ENCODE assay signal across 23 cellular contexts in genomic region chr14:25843761-25844470, GRCh38.
"Had no signal": no experiment of that assay in that cellular context is flagged by ENCODE, and none has a peak within 500 bp of the region (broad histone marks: within the 10 kb centered on the region; RNA-seq: fewer than 3 reads in every experiment).

No MANE protein-coding gene starts in this region.

- H3K36me3 ChIP-seq: right lobe of liver, uterus had no signal

- H3K27ac ChIP-seq: epithelial cell of prostate, right lobe of liver, uterus had no signal

- ATAC-seq: naive thymus-derived CD4-positive, alpha-beta T cell; right lobe of liver had no signal

- H3K27me3 ChIP-seq: right lobe of liver, uterus had no signal

- DNase-seq: activated CD4-positive, alpha-beta memory T cell treated with anti-CD3 and anti-CD28 coated beads, Interleukin-2, amount 10 ng/mL, durations not matched to agents 7 days and 5 days; activated CD4-positive, alpha-beta T cell treated with anti-CD3 and anti-CD28 coated beads, Interleukin-2, amount 10 ng/mL, durations not matched to agents 7 days and 5 days; activated CD4-positive, CD25-positive, alpha-beta regulatory T cell treated with anti-CD3 and anti-CD28 coated beads, Interleukin-2, amount 50 U/mL, for 72 hours; activated CD8-positive, alpha-beta memory T cell treated with anti-CD3 and anti-CD28 coated beads, Interleukin-2, amount 50 U/mL, for 48 hours; activated gamma-delta T cell; activated naive CD4-positive, alpha-beta T cell treated with anti-CD3 and anti-CD28 coated beads, Interleukin-2, amount 10 ng/mL, durations not matched to agents 7 days and 5 days; activated T-cell treated with anti-CD3 and anti-CD28 coated beads, Interleukin-2, amount 50 U/mL, for 24 hours; amniotic stem cell; central memory CD4-positive, alpha-beta T cell; endodermal cell; kidney; midbrain; naive thymus-derived CD4-positive, alpha-beta T cell; posterior cingulate gyrus; right lobe of liver; stimulated activated CD4-positive, alpha-beta T cell treated with anti-CD3 and anti-CD28 coated beads, Interleukin-2, amount 100 ng/mL, for 48 hours; stimulated activated naive CD4-positive, alpha-beta T cell treated with Interleukin-2 at 50 U/mL for 16 hours; SW 1271; T-helper 9 cell; uterus had no signal

- FAIRE-seq: frontal cortex, kidney, TTC549 had no signal

- H3K4me3 ChIP-seq: right lobe of liver, uterus had no signal

- H3K9me3 ChIP-seq: right lobe of liver, uterus had no signal

- H3K4me1 ChIP-seq: right lobe of liver, uterus had no signal
